10 cellular contexts compared by ENCODE assay signal in genomic region chr2:113542522-113542921, GRCh38. TPM values are rescaled to one million over a fixed set of nuclear protein-coding genes. Genes with fewer than 3 reads are reported as not detected.
DNase-seq lines count a peak whose midpoint lies in the region; ATAC-seq, FAIRE-seq and TF ChIP-seq lines count a peak whose summit lies in the region.
"Not testable (repeated sequence)": the region's sequence is repeated elsewhere in the genome, so short reads cannot be mapped to it uniquely, and the experiment has no call there.
"Had no signal": no experiment of that assay in that cellular context is flagged by ENCODE, and none has a peak within 500 bp of the region (broad histone marks: within the 10 kb centered on the region; RNA-seq: fewer than 3 reads in every experiment).

No MANE protein-coding gene starts in this region.

- not testable (repeated sequence) for H2BK120ac ChIP-seq in mesenchymal stem cell (ENCODE audit: low read depth, low read length)

- not testable (repeated sequence) for ATAC-seq in PC-3; activated CD8-positive, alpha-beta T cell treated with anti-CD3 and anti-CD28 coated beads, Interleukin-2, amount 10 ng/mL, durations not matched to agents 7 days and 5 days
- ATAC-seq in gastroesophageal sphincter, result peak; percentile 24

- TF ChIP-seq CTCF in AG04450 (IDR thresholded peaks at IDR 0.05; ENCODE audit: low read depth, low read length); PC-3 (conservative IDR thresholded peaks at IDR 0.05; ENCODE audit: low read depth, low read length); astrocyte (IDR thresholded peaks at IDR 0.05; ENCODE audit: insufficient read depth, low read depth, low read length); gastroesophageal sphincter (IDR thresholded peaks at IDR 0.05); progenitor cell of endocrine pancreas (IDR thresholded peaks at IDR 0.05; ENCODE audit: unreplicated experiment); suprapubic skin (IDR thresholded peaks at IDR 0.05): not testable (repeated sequence)

- not testable (repeated sequence) for H3K79me2 ChIP-seq in PC-3 (ENCODE audit: low read length); astrocyte (ENCODE audit: insufficient read depth, low read length)

- 0% methylated on average over 1 of the region's 9 CpGs; no CpG with 5 or more reads in 1 of the 2 donors for WGBS in gastroesophageal sphincter (ENCODE audit: low coverage in 1 of 2), 2 donors
- no CpG with 5 or more reads among the region's 9 CpGs for WGBS in mesenchymal stem cell
- WGBS in suprapubic skin, result no CpG with 5 or more reads among the region's 9 CpGs

- H3K14ac ChIP-seq in mesenchymal stem cell (ENCODE audit: low read length in 2 of 2), result not testable (repeated sequence)

- peak overlapping the region; percentile 43 for H3K27ac Mint-ChIP-seq in activated CD8-positive, alpha-beta T cell treated with anti-CD3 and anti-CD28 coated beads, Interleukin-2, amount 10 ng/mL, durations not matched to agents 7 days and 5 days
- H3K27ac Mint-ChIP-seq in astrocyte (ENCODE audit: unreplicated experiment); progenitor cell of endocrine pancreas: not testable (repeated sequence)

- not testable (repeated sequence) for H3K9me3 Mint-ChIP-seq in activated CD8-positive, alpha-beta T cell treated with anti-CD3 and anti-CD28 coated beads, Interleukin-2, amount 10 ng/mL, durations not matched to agents 7 days and 5 days (ENCODE audit: insufficient read depth); astrocyte (ENCODE audit: unreplicated experiment); progenitor cell of endocrine pancreas (ENCODE audit: low read depth)

- POLR2A ChIA-PET in AG04450 (lab: Yijun Ruan, JAX); PC-3 (lab: Charles Lee; ENCODE audit: unreplicated experiment); activated CD8-positive, alpha-beta T cell treated with anti-CD3 and anti-CD28 coated beads, Interleukin-2, amount 10 ng/mL, durations not matched to agents 7 days and 5 days (lab: Charles Lee): not testable (repeated sequence)

- H3K23ac ChIP-seq in mesenchymal stem cell (ENCODE audit: low read length in 2 of 2), result not testable (repeated sequence)

- not testable (repeated sequence) for TF ChIP-seq EP300 in gastroesophageal sphincter (IDR thresholded peaks at IDR 0.05); suprapubic skin (IDR thresholded peaks at IDR 0.05)

- H2AFZ ChIP-seq in PC-3 (ENCODE audit: low read length); astrocyte (ENCODE audit: low read depth, low read length); mesenchymal stem cell (ENCODE audit: low read depth, low read length): not testable (repeated sequence)

- H3K18ac ChIP-seq in mesenchymal stem cell (ENCODE audit: low read depth in 1 of 2, low read length in 2 of 2), result not testable (repeated sequence)

- intact Hi-C loops in PC-3 (cut with micrococcal nuclease), result not testable (repeated sequence)

- H3K9me3 ChIP-seq in AG04450 (ENCODE audit: control insufficient read depth, insufficient read depth, low read length); PC-3 (ENCODE audit: low read length); astrocyte (ENCODE audit: insufficient read depth, low read depth, low read length); gastroesophageal sphincter; mesenchymal stem cell (ENCODE audit: control insufficient read depth, low read length); suprapubic skin: not testable (repeated sequence)

- H3K4me3 ChIP-seq in AG04450 (ENCODE audit: low read depth, low read length) (peak overlapping the region; percentile 61), gastroesophageal sphincter (peak overlapping the region; percentile 55 to 85), suprapubic skin (peak overlapping the region; percentile 80)
- not testable (repeated sequence) for H3K4me3 ChIP-seq in PC-3 (ENCODE audit: low read length); astrocyte (ENCODE audit: insufficient read depth, low read depth, low read length); mesenchymal stem cell (ENCODE audit: insufficient read depth in 1 of 2, low read depth in 1 of 2, low read length in 2 of 2)

- not testable (repeated sequence) for H2AK5ac ChIP-seq in mesenchymal stem cell (ENCODE audit: low read length, severe bottlenecking)

- H4K20me1 ChIP-seq in PC-3 (ENCODE audit: low read length); astrocyte (ENCODE audit: insufficient read depth, low read length): not testable (repeated sequence)

- not testable (repeated sequence) for H2BK5ac ChIP-seq in mesenchymal stem cell (ENCODE audit: low read depth, low read length, poor library complexity, severe bottlenecking)

- not testable (repeated sequence) for H3K27ac ChIP-seq in AG04450 (ENCODE audit: low read depth, low read length); PC-3 (ENCODE audit: low read length); astrocyte (ENCODE audit: low read depth, low read length); mesenchymal stem cell (ENCODE audit: low read length, poor library complexity, severe bottlenecking)
- H3K27ac ChIP-seq in gastroesophageal sphincter, result peak overlapping the region; percentile 76 to 97 (median 92)
- peak overlapping the region; percentile 88 for H3K27ac ChIP-seq in suprapubic skin

- not testable (repeated sequence) for H3K27me3 ChIP-seq in AG04450 (ENCODE audit: control insufficient read depth, insufficient read depth, low read length); PC-3 (ENCODE audit: low read length); astrocyte (ENCODE audit: insufficient read depth, low read length); gastroesophageal sphincter; mesenchymal stem cell (ENCODE audit: control insufficient read depth in 1 of 2, insufficient read depth in 1 of 2, low read length in 2 of 2); suprapubic skin

- FAIRE-seq in astrocyte (lab: Jason Lieb, UNC), result not testable (repeated sequence)

- not testable (repeated sequence) for H4K91ac ChIP-seq in mesenchymal stem cell (ENCODE audit: low read length)

- TF ChIP-seq POLR2A in gastroesophageal sphincter (IDR thresholded peaks at IDR 0.05); suprapubic skin (IDR thresholded peaks at IDR 0.05): not testable (repeated sequence)

- H3K9me2 ChIP-seq in PC-3 (replicated peaks; ENCODE audit: low read length), result not testable (repeated sequence)

- not testable (repeated sequence) for BruUV-seq in PC-3 (replicated peaks; lab: Mats Ljungman, UMichigan)

- not testable (repeated sequence) for H2BK15ac ChIP-seq in mesenchymal stem cell (ENCODE audit: low read depth, poor library complexity, severe bottlenecking)

- H3K36me3 ChIP-seq in PC-3 (ENCODE audit: low read depth, low read length); astrocyte (ENCODE audit: insufficient read depth, low read length); gastroesophageal sphincter; mesenchymal stem cell (ENCODE audit: control insufficient read depth in 1 of 2, insufficient read depth in 2 of 2, low read depth in 1 of 2, low read length in 2 of 2); suprapubic skin: not testable (repeated sequence)

- H2BK12ac ChIP-seq in mesenchymal stem cell (ENCODE audit: low read length in 2 of 2), result not testable (repeated sequence)

- H3K4me1 Mint-ChIP-seq in activated CD8-positive, alpha-beta T cell treated with anti-CD3 and anti-CD28 coated beads, Interleukin-2, amount 10 ng/mL, durations not matched to agents 7 days and 5 days (ENCODE audit: low read depth); astrocyte (ENCODE audit: low read depth, unreplicated experiment); progenitor cell of endocrine pancreas (ENCODE audit: low read depth): not testable (repeated sequence)

- not testable (repeated sequence) for H4K8ac ChIP-seq in mesenchymal stem cell (ENCODE audit: low read length)

- not testable (repeated sequence) for DNase-seq in AG04450 (ENCODE audit: low read depth, low spot score); activated CD8-positive, alpha-beta T cell treated with anti-CD3 and anti-CD28 coated beads, Interleukin-2, amount 10 ng/mL, durations not matched to agents 7 days and 5 days; astrocyte (ENCODE audit: low read depth); progenitor cell of endocrine pancreas (ENCODE audit: low spot score, unreplicated experiment); suprapubic skin (ENCODE audit: low spot score in 2 of 2)
- DNase-seq in PC-3 (peak; percentile 1), mesenchymal stem cell (peak; percentile 9)

- CTCF ChIA-PET in AG04450 (lab: Charles Lee); PC-3 (lab: Charles Lee); activated CD8-positive, alpha-beta T cell treated with anti-CD3 and anti-CD28 coated beads, Interleukin-2, amount 10 ng/mL, durations not matched to agents 7 days and 5 days (lab: Charles Lee): not testable (repeated sequence)

- peaks cover 13% of the 10 kb centered on the region for H3K27me3 Mint-ChIP-seq in activated CD8-positive, alpha-beta T cell treated with anti-CD3 and anti-CD28 coated beads, Interleukin-2, amount 10 ng/mL, durations not matched to agents 7 days and 5 days (ENCODE audit: low read depth)
- H3K27me3 Mint-ChIP-seq in astrocyte (ENCODE audit: low read depth, unreplicated experiment), result peaks cover 13% of the 10 kb centered on the region
- H3K27me3 Mint-ChIP-seq in progenitor cell of endocrine pancreas, result peaks cover 13% of the 10 kb centered on the region

- not testable (repeated sequence) for H3K4ac ChIP-seq in mesenchymal stem cell (ENCODE audit: low read depth in 1 of 2, low read length in 2 of 2)

- H3K79me1 ChIP-seq in mesenchymal stem cell (replicated peaks; ENCODE audit: low read length, poor library complexity, severe bottlenecking), result not testable (repeated sequence)

- H3F3A ChIP-seq in PC-3 (ENCODE audit: low read length, unreplicated experiment), result not testable (repeated sequence)

- H3K36me3 Mint-ChIP-seq in activated CD8-positive, alpha-beta T cell treated with anti-CD3 and anti-CD28 coated beads, Interleukin-2, amount 10 ng/mL, durations not matched to agents 7 days and 5 days (ENCODE audit: low read depth); astrocyte (ENCODE audit: low read depth, unreplicated experiment); progenitor cell of endocrine pancreas (ENCODE audit: insufficient read depth): not testable (repeated sequence)

- H3K4me3 Mint-ChIP-seq in activated CD8-positive, alpha-beta T cell treated with anti-CD3 and anti-CD28 coated beads, Interleukin-2, amount 10 ng/mL, durations not matched to agents 7 days and 5 days, result peak overlapping the region; percentile 47
- peak overlapping the region; percentile 71 for H3K4me3 Mint-ChIP-seq in astrocyte (ENCODE audit: unreplicated experiment)
- peak overlapping the region; percentile 73 for H3K4me3 Mint-ChIP-seq in progenitor cell of endocrine pancreas (ENCODE audit: low read depth)

- not testable (repeated sequence) for H3K4me2 ChIP-seq in PC-3 (ENCODE audit: low read length); astrocyte (ENCODE audit: low read length); mesenchymal stem cell (ENCODE audit: low read length, poor library complexity, severe bottlenecking)

- not testable (repeated sequence) for H3K4me1 ChIP-seq in PC-3 (ENCODE audit: insufficient read depth, low read length); astrocyte (ENCODE audit: insufficient read depth, low read length); gastroesophageal sphincter; mesenchymal stem cell (ENCODE audit: control insufficient read depth, insufficient read depth, low read depth, low read length)
- peaks cover 10% of the 10 kb centered on the region for H3K4me1 ChIP-seq in suprapubic skin

- not testable (repeated sequence) for H3K9ac ChIP-seq in PC-3 (ENCODE audit: low read length); astrocyte (ENCODE audit: low read length); mesenchymal stem cell (ENCODE audit: low read length)

RNA-seq across cellular contexts. Expression of gene FOXD4L1, which starts 44.1 kb away (rescaled TPM):
- 0.02 TPM in 1 of 2 replicates, not detected in the other for polyA plus RNA-seq in AG04450 (2011; rRNA removed)
- polyA minus RNA-seq in AG04450 (2011; rRNA and poly(A)+ RNA removed), result 0.18 and 0.22 TPM in 2 replicates
- total RNA-seq in PC-3 (2014; rRNA removed) (0.33 TPM in 1 of 2 replicates, not detected in the other), astrocyte (not detected in 2 replicates), gastroesophageal sphincter (under 1 TPM in 1 of 4 donors, not detected in 3; 0.50 TPM), progenitor cell of endocrine pancreas (0.20 and 0.48 TPM in 2 replicates), suprapubic skin (under 1 TPM in 2 of 4 donors, not detected in 2; 0.18 to 0.19 TPM)
- under 1 TPM; 0.21 to 0.29 TPM for total RNA-seq in activated CD8-positive, alpha-beta T cell treated with anti-CD3 and anti-CD28 coated beads, Interleukin-2, amount 10 ng/mL, durations not matched to agents 7 days and 5 days
- polyA plus RNA-seq in mesenchymal stem cell (2013, experiment 1 of 2), result 0.01 TPM
- not detected for polyA plus RNA-seq in mesenchymal stem cell (2013, experiment 2 of 2)
- total RNA-seq: H1, prostate gland had no signal
- polyA plus RNA-seq: H1 had no signal
